Comparison of ENCODE assay signal across 1 cellular context in genomic region chr1:175701590-175701989, GRCh38.
TF ChIP-seq lines count a peak whose summit lies in the region.

No MANE protein-coding gene starts in this region.

TF ChIP-seq in GM23338, 12 proteins besides CTCF, POLR2A, EP300 and RAD21 (continued from another document):
- TF ChIP-seq ZNF462 (CRISPR knock-in tag; IDR thresholded peaks at IDR 0.05) (no peak), EZH2phosphoT487 (IDR thresholded peaks at IDR 0.05; ENCODE audit: unreplicated experiment) (no peak), JUNB (IDR thresholded peaks at IDR 0.05; ENCODE audit: unreplicated experiment) (no peak), POLR2AphosphoS5 (IDR thresholded peaks at IDR 0.05; ENCODE audit: low read depth) (no peak), ZNF114 (CRISPR knock-in tag; IDR thresholded peaks at IDR 0.05) (no peak), ZNF331 (CRISPR knock-in tag; IDR thresholded peaks at IDR 0.05; ENCODE audit: low read depth) (no peak), NANOG (IDR thresholded peaks at IDR 0.05; ENCODE audit: borderline replicate concordance) (no peak), ETS1 (IDR thresholded peaks at IDR 0.05) (no peak), STAT1 (IDR thresholded peaks at IDR 0.05; ENCODE audit: unreplicated experiment) (no peak), EZH2 (IDR thresholded peaks at IDR 0.05; ENCODE audit: low read depth, unreplicated experiment) (no peak), CREB1 (CRISPR knock-in tag; IDR thresholded peaks at IDR 0.05; ENCODE audit: low read depth) (no peak)
